ENCODE assay signal across 9 cellular contexts in genomic region chr4:102169345-102169744, GRCh38.
A peak's percentile ranks its signal among the peaks of the same experiment; 100 is the strongest.
DNase-seq lines count a peak whose midpoint lies in the region; ATAC-seq, FAIRE-seq and TF ChIP-seq lines count a peak whose summit lies in the region.
"Had no signal": no experiment of that assay in that cellular context is flagged by ENCODE, and none has a peak within 500 bp of the region (broad histone marks: within the 10 kb centered on the region; RNA-seq: fewer than 3 reads in every experiment).

No MANE protein-coding gene starts in this region.

- H3K4me2 ChIP-seq in K562 (ENCODE audit: insufficient read depth, low read length): no peak overlapping the region
- H3K4me2 ChIP-seq in neural cell (ENCODE audit: low read length): no peak overlapping the region

- H3K4me1 ChIP-seq in K562 (replicated peaks in 1 of 2; ENCODE audit: control insufficient read depth in 2 of 2, insufficient read depth in 2 of 2, low read length in 2 of 2): peaks cover 0 to under 1% of the 10 kb centered on the region in 2 experiments; a peak in 2 of 5 replicates
- H3K4me1 ChIP-seq in CD8-positive, alpha-beta T cell (ENCODE audit: insufficient read depth, low read length): no peaks in the 10 kb centered on the region

- no peak overlapping the region for H3K27ac ChIP-seq in K562 (ENCODE audit: extremely low read depth, low read depth, low read length)
- peak overlapping the region; percentile 50 for H3K27ac ChIP-seq in neural cell (ENCODE audit: low read length)
- H3K27ac ChIP-seq in CD8-positive, alpha-beta T cell (ENCODE audit: low read depth, low read length): no peak overlapping the region

- in situ Hi-C loops in K562 (cut with MboI): no loop called here

- H3K27ac Mint-ChIP-seq in CD8-positive, alpha-beta T cell: no peak overlapping the region
- H3K27ac Mint-ChIP-seq: stimulated activated naive CD8-positive, alpha-beta T cell treated with anti-CD3 and anti-CD28 coated beads, Interleukin-15, Interleukin-2, amounts not matched to agents 100 ng/mL and 50 ng/mL, for 24 hours had no signal

- no peaks in the 10 kb centered on the region for H3K4me1 Mint-ChIP-seq in CD8-positive, alpha-beta T cell (ENCODE audit: low read depth)

- TF ChIP-seq POLR2A in K562 (conservative IDR thresholded peaks at IDR 0.05): no peak

- H3K4me3 ChIP-seq in H7 (ENCODE audit: insufficient read depth, low read depth, low read length): no peak overlapping the region
- H3K4me3 ChIP-seq in K562: no peak overlapping the region
- peak overlapping the region; percentile 36 for H3K4me3 ChIP-seq in neural cell (ENCODE audit: low read length)
- H3K4me3 ChIP-seq in CD8-positive, alpha-beta T cell (ENCODE audit: low read depth, low read length): no peak overlapping the region

- ATAC-seq in K562: no peak
- ATAC-seq in CD8-positive, alpha-beta T cell: no peak

- no peaks in the 10 kb centered on the region for H3F3A ChIP-seq in neural cell (ENCODE audit: insufficient read depth, low read length, poor library complexity, severe bottlenecking)

- H3K9ac ChIP-seq in K562 (ENCODE audit: insufficient read depth in 1 of 2, low read depth in 2 of 2, low read length in 2 of 2) (no peak overlapping the region), neural cell (ENCODE audit: low read length) (no peak overlapping the region)

- no peaks in the 10 kb centered on the region for H4K20me1 ChIP-seq in K562 (replicated peaks; ENCODE audit: control insufficient read depth, insufficient read depth, low read length)
- no peaks in the 10 kb centered on the region for H4K20me1 ChIP-seq in neural cell (ENCODE audit: insufficient read depth)

- CTCF ChIA-PET in K562 (lab: Yijun Ruan, JAX; ENCODE audit: low intra/inter-chr PET ratio): no interaction called here
- CTCF ChIA-PET in CD8-positive, alpha-beta T cell (lab: Charles Lee): no interaction called here

- H3K27me3 ChIP-seq in H7 (ENCODE audit: control insufficient read depth, insufficient read depth, low read length): no peaks in the 10 kb centered on the region
- no peaks in the 10 kb centered on the region for H3K27me3 ChIP-seq in K562 (ENCODE audit: control insufficient read depth in 2 of 2, insufficient read depth in 2 of 2, low read length in 2 of 2)
- H3K27me3 ChIP-seq in neural cell (ENCODE audit: insufficient read depth, low read depth, low read length): no peaks in the 10 kb centered on the region
- no peaks in the 10 kb centered on the region for H3K27me3 ChIP-seq in CD8-positive, alpha-beta T cell (ENCODE audit: insufficient read depth, low read length)

- no peak overlapping the region for H3K4me3 Mint-ChIP-seq in CD8-positive, alpha-beta T cell
- H3K4me3 Mint-ChIP-seq: stimulated activated naive CD8-positive, alpha-beta T cell treated with anti-CD3 and anti-CD28 coated beads, Interleukin-15, Interleukin-2, amounts not matched to agents 100 ng/mL and 50 ng/mL, for 24 hours had no signal

- no peaks in the 10 kb centered on the region for H3K9me2 ChIP-seq in neural cell (ENCODE audit: insufficient read depth, low read length)

- POLR2A ChIA-PET in K562 (lab: Yijun Ruan, JAX): no interaction called here
- POLR2A ChIA-PET in CD8-positive, alpha-beta T cell (lab: Charles Lee): no interaction called here

- TF ChIP-seq RAD21 in K562 (CRISPR knock-in tag; conservative IDR thresholded peaks at IDR 0.05 in 1 of 2, IDR thresholded peaks at IDR 0.05 in 1 of 2) (no peak), neural cell (conservative IDR thresholded peaks at IDR 0.05) (peak; percentile 38)

- H3K27me3 Mint-ChIP-seq in CD8-positive, alpha-beta T cell (ENCODE audit: low read depth): peaks cover 5% of the 10 kb centered on the region
- H3K27me3 Mint-ChIP-seq: stimulated activated naive CD8-positive, alpha-beta T cell treated with anti-CD3 and anti-CD28 coated beads, Interleukin-15, Interleukin-2, amounts not matched to agents 100 ng/mL and 50 ng/mL, for 24 hours had no signal

- no peak for TF ChIP-seq CTCF in K562 (IDR thresholded peaks at IDR 0.05 in 2 of 3, conservative IDR thresholded peaks at IDR 0.05 in 1 of 3; ENCODE audit: insufficient read depth in 2 of 3, low read depth in 1 of 3, low read length in 3 of 3)
- TF ChIP-seq CTCF in neural cell (IDR thresholded peaks at IDR 0.05; ENCODE audit: poor library complexity, severe bottlenecking): no peak
- TF ChIP-seq CTCF in CD8-positive, alpha-beta T cell (IDR thresholded peaks at IDR 0.05): no peak

- H3K79me2 ChIP-seq in K562 (ENCODE audit: control insufficient read depth, insufficient read depth, low read length) (no peaks in the 10 kb centered on the region), neural cell (replicated peaks; ENCODE audit: insufficient read depth, low read length) (no peaks in the 10 kb centered on the region)

- TF ChIP-seq EP300 in K562 (IDR thresholded peaks at IDR 0.05; ENCODE audit: low read length) (no peak), neural cell (conservative IDR thresholded peaks at IDR 0.05; ENCODE audit: poor library complexity, severe bottlenecking) (peak; percentile 73)

- H3K36me3 ChIP-seq in H7 (replicated peaks; ENCODE audit: control insufficient read depth, insufficient read depth, low read length) (no peaks in the 10 kb centered on the region), K562 (ENCODE audit: control insufficient read depth, insufficient read depth, low read length) (no peaks in the 10 kb centered on the region), neural cell (ENCODE audit: insufficient read depth, low read length) (no peaks in the 10 kb centered on the region)
- H3K36me3 ChIP-seq in CD8-positive, alpha-beta T cell (ENCODE audit: insufficient read depth, low read length): no peaks in the 10 kb centered on the region

- WGBS in K562 (ENCODE audit: insufficient coverage, low coverage, missing lambda C conversion rate): 0% methylated on average over 2 of the region's 2 CpGs

- H3K9me3 Mint-ChIP-seq in CD8-positive, alpha-beta T cell: no peaks in the 10 kb centered on the region
- H3K9me3 Mint-ChIP-seq: stimulated activated naive CD8-positive, alpha-beta T cell treated with anti-CD3 and anti-CD28 coated beads, Interleukin-15, Interleukin-2, amounts not matched to agents 100 ng/mL and 50 ng/mL, for 24 hours had no signal

- no peak overlapping the region for H2AFZ ChIP-seq in K562 (ENCODE audit: low read depth, low read length)
- H2AFZ ChIP-seq in neural cell (ENCODE audit: low read depth, low read length): no peak overlapping the region

- FAIRE-seq in K562 (lab: Jason Lieb, UNC): no peak

- no peaks in the 10 kb centered on the region for H3K36me3 Mint-ChIP-seq in CD8-positive, alpha-beta T cell

- intact Hi-C loops in K562 (cut with micrococcal nuclease): no loop called here
- intact Hi-C loops in CD8-positive, alpha-beta T cell (cut with DNase I, micrococcal nuclease): no loop called here

- BruUV-seq in K562 (replicated peaks; lab: Mats Ljungman, UMichigan): no TSS peak

- H3K9me1 ChIP-seq in K562 (ENCODE audit: control insufficient read depth, insufficient read depth, low read length): no peaks in the 10 kb centered on the region

- H3K9me3 ChIP-seq in K562 (replicated peaks; ENCODE audit: control insufficient read depth, insufficient read depth, low read depth, low read length): no peaks in the 10 kb centered on the region; the same call in 1 of the 2 replicates
- no peaks in the 10 kb centered on the region for H3K9me3 ChIP-seq in neural cell (ENCODE audit: low read length)
- H3K9me3 ChIP-seq in CD8-positive, alpha-beta T cell (ENCODE audit: low read length): no peaks in the 10 kb centered on the region

- DNase-seq in H7 (peak; percentile 11), NCI-H2107 treated with DMSO at 0.1 percent for 48 hours (lab: John Stamatoyannopoulos, UW; ENCODE audit: unreplicated experiment) (peak; percentile 84), K562 (ENCODE audit: extremely low read depth in 1 of 4, low spot score in 3 of 4) (no peak), RKO (ENCODE audit: low spot score) (no peak)
- DNase-seq in CD8-positive, alpha-beta T cell: no peak
- DNase-seq in activated CD8-positive, alpha-beta memory T cell treated with anti-CD3 and anti-CD28 coated beads, Interleukin-2, amount 50 U/mL, for 48 hours: no peak
- DNase-seq: SHP77 treated with DMSO at 0.1 percent for 48 hours had no signal

TF ChIP-seq in neural cell, 6 proteins besides CTCF, POLR2A, EP300 and RAD21:
- TF ChIP-seq TAF1 (IDR thresholded peaks at IDR 0.05; ENCODE audit: low read depth) (no peak), MXI1 (conservative IDR thresholded peaks at IDR 0.05; ENCODE audit: poor library complexity, severe bottlenecking) (no peak), EZH2 (IDR thresholded peaks at IDR 0.05; ENCODE audit: borderline replicate concordance, insufficient read depth, low read length, poor library complexity, severe bottlenecking) (no peak), SMC3 (conservative IDR thresholded peaks at IDR 0.05; ENCODE audit: poor library complexity) (peak; percentile 24), POLR2AphosphoS5 (IDR thresholded peaks at IDR 0.05) (peak; percentile 25), REST (IDR thresholded peaks at IDR 0.05; ENCODE audit: borderline replicate concordance) (peak; percentile 18)
TF ChIP-seq in neural cell: peak in this region for 3.

Comparison
In these comparisons a context has a peak if more than half of its experiments do, and no peak if none do; other contexts are left out.
1. DNase-seq: peak in H7 (single experiment) and NCI-H2107 treated with DMSO at 0.1 percent for 48 hours (single experiment); none in K562 (0 of 4), CD8-positive, alpha-beta T cell (0 of 7), activated CD8-positive, alpha-beta memory T cell treated with anti-CD3 and anti-CD28 coated beads, Interleukin-2, amount 50 U/mL, for 48 hours (single experiment) and RKO (single experiment).